In the genomic region with DNA sequence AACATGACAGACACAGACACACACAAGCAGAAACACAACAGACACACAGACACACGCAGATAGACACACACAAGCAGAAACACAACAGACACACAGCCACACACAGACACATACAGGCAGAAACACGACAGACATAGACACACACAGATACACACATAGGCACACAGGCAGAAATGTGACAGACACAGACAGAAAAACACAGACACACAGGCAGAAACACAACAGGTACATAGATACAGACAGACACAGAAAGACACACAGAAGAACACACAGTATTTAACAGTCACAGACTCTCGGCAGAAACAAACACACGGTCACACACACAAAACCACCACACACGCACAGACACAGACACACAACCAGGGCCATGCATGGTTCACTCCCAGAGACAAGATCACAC, we compare ENCODE assay signal across 11 cellular contexts. TPM values are rescaled to one million over a fixed set of nuclear protein-coding genes. Genes with fewer than 3 reads are reported as not detected.
A peak's percentile ranks its signal among the peaks of the same experiment; 100 is the strongest.
DNase-seq lines count a peak whose midpoint lies in the region; ATAC-seq and TF ChIP-seq lines count a peak whose summit lies in the region.
"Had no signal": no experiment of that assay in that cellular context is flagged by ENCODE, and none has a peak within 500 bp of the region (broad histone marks: within the 10 kb centered on the region; RNA-seq: fewer than 3 reads in every experiment).

No MANE protein-coding gene starts in this region.

- no TSS peak for BruUV-seq in A673 (replicated peaks; lab: Mats Ljungman, UMichigan)

- H3K27me3 ChIP-seq in A673 (replicated peaks; ENCODE audit: insufficient read depth, low read depth, low read length, poor library complexity) (no peaks in the 10 kb centered on the region), HUES48 (ENCODE audit: control insufficient read depth, insufficient read depth, low read length) (peaks cover 16% of the 10 kb centered on the region), duodenal mucosa (ENCODE audit: control insufficient read depth in 1 of 2, insufficient read depth in 2 of 2, low read length in 2 of 2) (no peaks in the 10 kb centered on the region), muscle layer of duodenum (ENCODE audit: low read depth, low read length) (no peaks in the 10 kb centered on the region)

- peaks cover 11% of the 10 kb centered on the region for H3K4me1 ChIP-seq in A673 (ENCODE audit: insufficient read depth, low read length, poor library complexity, severe bottlenecking)
- peaks cover 6% of the 10 kb centered on the region; the same call in 1 of the 2 replicates for H3K4me1 ChIP-seq in HUES48 (ENCODE audit: control insufficient read depth, insufficient read depth, low read length)
- H3K4me1 ChIP-seq in duodenal mucosa (ENCODE audit: control insufficient read depth in 1 of 2, insufficient read depth in 2 of 2, low read length in 2 of 2), result peaks cover 13 to 24% of the 10 kb centered on the region in 2 donors
- H3K4me1 ChIP-seq in muscle layer of duodenum (ENCODE audit: control insufficient read depth in 1 of 2, insufficient read depth in 2 of 2, low read length in 2 of 2), result peaks cover 0 to 25% of the 10 kb centered on the region in 2 donors

- POLR2A ChIA-PET in A673 (lab: Charles Lee; ENCODE audit: low non-redundant PET), result no interaction called here

- H3K9ac ChIP-seq in HUES48 (ENCODE audit: low read depth, low read length) (no peak overlapping the region), duodenal mucosa (ENCODE audit: low read depth in 1 of 2, low read length in 2 of 2) (peak overlapping the region in 1 of 2 donors; percentile 39)

- H3K4me3 ChIP-seq in A673 (ENCODE audit: low read depth, low read length, poor library complexity, severe bottlenecking), result peak overlapping the region; percentile 31
- peak overlapping the region; percentile 58; the same call in 1 of the 2 replicates for H3K4me3 ChIP-seq in HUES48 (ENCODE audit: low read depth, low read length)
- peak overlapping the region; percentile 40 to 55 for H3K4me3 ChIP-seq in duodenal mucosa (ENCODE audit: low read depth in 1 of 2, low read length in 2 of 2)
- peak overlapping the region; percentile 11 to 65 for H3K4me3 ChIP-seq in muscle layer of duodenum (ENCODE audit: low read depth in 1 of 2, low read length in 2 of 2)

- no peak for DNase-seq in A673 (ENCODE audit: low spot score)
- DNase-seq in NCI-H2227 (lab: John Stamatoyannopoulos, UW; ENCODE audit: unreplicated experiment), result no peak
- no peak for DNase-seq in NCI-H446 treated with DMSO at 0.1 percent for 48 hours (lab: John Stamatoyannopoulos, UW)
- DNase-seq in NCI-H524 (lab: John Stamatoyannopoulos, UW), result no peak
- DNase-seq: activated CD4-positive, CD25-positive, alpha-beta regulatory T cell treated with anti-CD3 and anti-CD28 coated beads, Interleukin-2, amount 50 U/mL, for 72 hours; NCI-H1694 treated with DMSO at 0.1 percent for 48 hours; SHP77 had no signal

- intact Hi-C loops in A673 (cut with micrococcal nuclease; ENCODE audit: unreplicated experiment), result no loop called here

- H3K9me3 ChIP-seq in A673 (ENCODE audit: low read depth, low read length, poor library complexity, severe bottlenecking) (no peaks in the 10 kb centered on the region), HUES48 (ENCODE audit: control insufficient read depth, insufficient read depth, low read length) (no peaks in the 10 kb centered on the region), duodenal mucosa (ENCODE audit: control insufficient read depth in 1 of 2, low read length in 2 of 2) (no peaks in the 10 kb centered on the region), muscle layer of duodenum (ENCODE audit: control insufficient read depth in 1 of 2, low read length in 2 of 2) (no peaks in the 10 kb centered on the region)

- no peak for ATAC-seq in GM18502 (IDR thresholded peaks at IDR 0.05; ENCODE audit: poor library complexity, unreplicated experiment)

- CTCF ChIA-PET in A673 (lab: Charles Lee), result interaction anchor here (0.7 kb wide), 1 partner anchor 382 kb away, joined by 7 read pairs; no protein-coding TSS in a partner anchor

- no peak for TF ChIP-seq CTCF in A673 (conservative IDR thresholded peaks at IDR 0.05; ENCODE audit: low read depth, low read length)

- H3K27ac ChIP-seq in A673 (ENCODE audit: low read depth, low read length, poor library complexity, severe bottlenecking) (no peak overlapping the region), HUES48 (ENCODE audit: low read depth, low read length) (no peak overlapping the region), duodenal mucosa (ENCODE audit: low read depth, low read length) (no peak overlapping the region), muscle layer of duodenum (ENCODE audit: low read length) (no peak overlapping the region)

- no peaks in the 10 kb centered on the region for H3K36me3 ChIP-seq in A673 (ENCODE audit: insufficient read depth, low read length, poor library complexity, severe bottlenecking)
- H3K36me3 ChIP-seq in HUES48 (ENCODE audit: control insufficient read depth, insufficient read depth, low read length), result peaks cover 3% of the 10 kb centered on the region
- peaks cover 0 to 3% of the 10 kb centered on the region in 2 donors for H3K36me3 ChIP-seq in duodenal mucosa (ENCODE audit: control insufficient read depth in 1 of 2, insufficient read depth in 2 of 2, low read length in 2 of 2)
- peaks cover 0 to 3% of the 10 kb centered on the region in 2 donors for H3K36me3 ChIP-seq in muscle layer of duodenum (ENCODE audit: control insufficient read depth in 1 of 2, insufficient read depth in 2 of 2, low read length in 2 of 2)

RNA-seq across cellular contexts. Expression of a gene that starts 0.9 kb away (rescaled TPM):
- 0.56 and 0.70 TPM in 2 replicates for total RNA-seq in A673 (2021)

RNA-seq across cellular contexts. Expression of a gene that starts 20.5 kb away (rescaled TPM):
- total RNA-seq in A673 (2021), result 0.34 and 1.2 TPM in 2 replicates

RNA-seq across cellular contexts. Expression of a gene that starts 20.8 kb away (rescaled TPM):
- total RNA-seq in A673 (2021), result 35.9 and 36.3 TPM in 2 replicates

RNA-seq across cellular contexts. Expression of a gene that starts 33.0 kb away (rescaled TPM):
- 53.9 and 71.5 TPM in 2 replicates for total RNA-seq in A673 (2021)

RNA-seq across cellular contexts. Expression of a gene that starts 48.4 kb away (rescaled TPM):
- 44.7 and 48.2 TPM in 2 replicates for total RNA-seq in A673 (2021)
